ENCODE assay signal across 8 cellular contexts in the genomic region with DNA sequence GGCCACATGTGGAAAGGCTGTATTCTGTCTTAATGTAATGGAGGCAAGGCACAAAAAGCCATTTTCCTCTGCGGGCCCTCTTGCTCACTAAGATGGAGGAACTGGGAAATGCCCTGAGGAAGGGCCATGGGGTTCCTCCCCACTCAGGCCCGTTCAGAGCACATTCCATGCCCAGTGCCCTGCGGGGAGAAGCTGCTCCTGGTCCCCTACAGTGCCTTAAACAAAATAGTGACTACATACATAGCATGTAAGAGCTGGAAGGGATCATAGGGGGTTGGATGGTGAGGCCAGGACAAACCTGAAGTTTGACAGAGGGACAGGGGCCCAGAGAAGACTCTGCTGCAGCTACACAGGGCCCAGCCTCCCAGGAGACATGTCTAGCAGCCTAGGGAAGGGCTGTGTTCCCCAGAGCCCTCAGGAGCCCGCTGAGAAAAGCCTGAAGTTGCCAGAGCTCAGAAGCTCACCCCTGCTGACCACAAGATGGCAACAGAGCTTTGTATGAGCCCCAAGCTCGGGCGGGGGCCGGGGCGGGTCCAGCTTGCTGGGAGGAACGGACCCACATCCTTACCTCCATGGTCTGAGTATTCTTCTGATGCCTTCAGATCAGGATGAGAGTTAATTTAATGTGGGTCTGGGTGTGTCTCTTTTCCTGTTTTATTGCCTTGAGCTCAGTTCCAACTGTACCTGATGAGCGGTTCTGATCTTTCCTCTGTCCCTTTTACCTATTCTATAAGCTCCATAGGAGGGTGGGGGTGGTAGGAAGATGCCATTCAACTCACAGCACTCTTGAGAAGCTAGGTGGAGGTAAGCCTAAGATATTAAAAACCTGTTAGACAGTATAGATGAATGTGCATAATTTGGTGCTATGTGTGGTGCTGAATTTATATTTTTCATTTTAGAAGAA.
DNase-seq lines count a peak whose midpoint lies in the region; ATAC-seq and TF ChIP-seq lines count a peak whose summit lies in the region.

No MANE protein-coding gene starts in this region.

- no peaks in the 10 kb centered on the region for H3K79me2 ChIP-seq in Karpas-422 (ENCODE audit: low read length)

- H3K4me3 ChIP-seq in Karpas-422 (ENCODE audit: low read length), result no peak overlapping the region

- H3K9ac ChIP-seq in Karpas-422 (ENCODE audit: low read length), result no peak overlapping the region

- no peaks in the 10 kb centered on the region for H3K9me3 ChIP-seq in Karpas-422 (ENCODE audit: low read length)

- H2AFZ ChIP-seq in Karpas-422 (ENCODE audit: low read length), result no peak overlapping the region

- no peaks in the 10 kb centered on the region for H3K4me1 ChIP-seq in Karpas-422 (ENCODE audit: low read length)

- H3K27me3 ChIP-seq in Karpas-422 (ENCODE audit: low read length), result no peaks in the 10 kb centered on the region

- H3K36me3 ChIP-seq in Karpas-422 (ENCODE audit: insufficient read depth, low read length), result no peaks in the 10 kb centered on the region

- H4K20me1 ChIP-seq in Karpas-422 (ENCODE audit: insufficient read depth, low read depth, low read length), result no peaks in the 10 kb centered on the region

- H3K4me2 ChIP-seq in Karpas-422 (ENCODE audit: low read depth, low read length, poor library complexity, severe bottlenecking), result no peak overlapping the region

- DNase-seq in NCI-H2081 (lab: John Stamatoyannopoulos, UW) (peak; percentile 2 to 43), NCI-H2081 treated with DMSO at 0.1 percent for 48 hours (lab: John Stamatoyannopoulos, UW) (no peak), Karpas-422 (peak; percentile 54), dedifferentiated amniotic fluid mesenchymal stem cell (ENCODE audit: extremely low spot score) (peak; percentile 41), midbrain (lab: John Stamatoyannopoulos, UW) (peak; percentile 39)

- H3K27ac ChIP-seq in Karpas-422 (ENCODE audit: low read length), result no peak overlapping the region

- no peaks in the 10 kb centered on the region for H3K9me2 ChIP-seq in Karpas-422 (replicated peaks; ENCODE audit: insufficient read depth, low read length)

- ATAC-seq in SK-N-SH treated with all-trans-retinoic acid at 6 μM for 48 hours, result peak; percentile 98
- ATAC-seq in GM18519 (IDR thresholded peaks at IDR 0.05; ENCODE audit: low FRiP score, unreplicated experiment), result no peak
- ATAC-seq in GM18861 (IDR thresholded peaks at IDR 0.05; ENCODE audit: unreplicated experiment), result no peak

TF ChIP-seq in SK-N-SH treated with all-trans-retinoic acid at 6 μM for 48 hours, 23 proteins besides CTCF, POLR2A, EP300 and RAD21:
- TF ChIP-seq TCF4 (CRISPR knock-in tag; IDR thresholded peaks at IDR 0.05; ENCODE audit: borderline replicate concordance) (no peak), ZC3H10 (CRISPR knock-in tag; IDR thresholded peaks at IDR 0.05) (no peak), TOX (CRISPR knock-in tag; IDR thresholded peaks at IDR 0.05; ENCODE audit: borderline replicate concordance) (no peak), ZNF70 (CRISPR knock-in tag; IDR thresholded peaks at IDR 0.05) (no peak)
- TF ChIP-seq, protein P1, sequence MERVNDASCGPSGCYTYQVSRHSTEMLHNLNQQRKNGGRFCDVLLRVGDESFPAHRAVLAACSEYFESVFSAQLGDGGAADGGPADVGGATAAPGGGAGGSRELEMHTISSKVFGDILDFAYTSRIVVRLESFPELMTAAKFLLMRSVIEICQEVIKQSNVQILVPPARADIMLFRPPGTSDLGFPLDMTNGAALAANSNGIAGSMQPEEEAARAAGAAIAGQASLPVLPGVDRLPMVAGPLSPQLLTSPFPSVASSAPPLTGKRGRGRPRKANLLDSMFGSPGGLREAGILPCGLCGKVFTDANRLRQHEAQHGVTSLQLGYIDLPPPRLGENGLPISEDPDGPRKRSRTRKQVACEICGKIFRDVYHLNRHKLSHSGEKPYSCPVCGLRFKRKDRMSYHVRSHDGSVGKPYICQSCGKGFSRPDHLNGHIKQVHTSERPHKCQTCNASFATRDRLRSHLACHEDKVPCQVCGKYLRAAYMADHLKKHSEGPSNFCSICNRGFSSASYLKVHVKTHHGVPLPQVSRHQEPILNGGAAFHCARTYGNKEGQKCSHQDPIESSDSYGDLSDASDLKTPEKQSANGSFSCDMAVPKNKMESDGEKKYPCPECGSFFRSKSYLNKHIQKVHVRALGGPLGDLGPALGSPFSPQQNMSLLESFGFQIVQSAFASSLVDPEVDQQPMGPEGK (CRISPR knock-in tag; IDR thresholded peaks at IDR 0.05; ENCODE audit: borderline replicate concordance), result peak; percentile 40; the same call in 1 of the 2 replicates
